ENCODE assay signal across 8 cellular contexts in genomic region chr1:161164901-161165620, GRCh38. TPM values are rescaled to one million over a fixed set of nuclear protein-coding genes. Genes with fewer than 3 reads are reported as not detected.
DNase-seq lines count a peak whose midpoint lies in the region; ATAC-seq and TF ChIP-seq lines count a peak whose summit lies in the region.

No MANE protein-coding gene starts in this region.

- H3K27ac ChIP-seq in fibroblast of lung (ENCODE audit: insufficient read depth, low read length) (peak overlapping the region; percentile 91), rectal smooth muscle tissue (ENCODE audit: low read depth, low read length) (peak overlapping the region; percentile 87)

- no peak overlapping the region for H2AFZ ChIP-seq in fibroblast of lung (ENCODE audit: low read length)

- peaks cover 12% of the 10 kb centered on the region for H3K79me2 ChIP-seq in fibroblast of lung (ENCODE audit: control insufficient read depth, insufficient read depth, low read length)

- H4K20me1 ChIP-seq in fibroblast of lung (ENCODE audit: control insufficient read depth, extremely low read depth, insufficient read depth, low read length), result no peaks in the 10 kb centered on the region

- peak overlapping the region; percentile 96 to 99 for H3K27ac Mint-ChIP-seq in T-cell

- DNase-seq in T-cell, result no peak
- DNase-seq in fibroblast of lung (ENCODE audit: low read depth in 2 of 2), result no peak
- no peak for DNase-seq in NCI-H1417 treated with DMSO at 0.1 percent for 48 hours (lab: John Stamatoyannopoulos, UW)
- no peak for DNase-seq in NCI-H524 treated with DMSO at 0.1 percent for 48 hours (lab: John Stamatoyannopoulos, UW)

- peaks cover 7% of the 10 kb centered on the region for H3K36me3 Mint-ChIP-seq in T-cell

- TF ChIP-seq CTCF in fibroblast of lung (conservative IDR thresholded peaks at IDR 0.05 in 1 of 2, IDR thresholded peaks at IDR 0.05 in 1 of 2; ENCODE audit: low read depth in 1 of 2, low read length in 2 of 2), result no peak

- H3K27me3 ChIP-seq in fibroblast of lung (ENCODE audit: control insufficient read depth, insufficient read depth, low read length) (no peaks in the 10 kb centered on the region), rectal smooth muscle tissue (ENCODE audit: control insufficient read depth, insufficient read depth, low read length) (no peaks in the 10 kb centered on the region)

- H3K4me1 ChIP-seq in fibroblast of lung (ENCODE audit: control insufficient read depth, extremely low read depth, insufficient read depth, low read length), result peaks cover 16% of the 10 kb centered on the region
- peaks cover 8% of the 10 kb centered on the region for H3K4me1 ChIP-seq in rectal smooth muscle tissue (ENCODE audit: control insufficient read depth, insufficient read depth, low read length)

- H3K4me1 Mint-ChIP-seq in T-cell, result peaks cover 55 to 70% (median 69%) of the 10 kb centered on the region in 3 donors

- H3K9ac ChIP-seq in fibroblast of lung (ENCODE audit: insufficient read depth, low read length), result peak overlapping the region; percentile 74
- no peak overlapping the region for H3K9ac ChIP-seq in rectal smooth muscle tissue (ENCODE audit: low read length)

- H3K4me3 Mint-ChIP-seq in T-cell, result peak overlapping the region; percentile 28 to 72 (median 47)

- POLR2A ChIA-PET in T-cell (lab: Charles Lee), result interaction anchor here (0.5 to 2.2 kb wide), 18 partner anchors 8 to 896 kb away, joined by 3 to 18 read pairs (median 4); partner anchors contain the start of genes B4GALT3 (in 2 of the 2), UFC1 (in 2 of the 2), NDUFS2 (in 1 of the 2) and USF1 (in 1 of the 2)

- H3K9me3 ChIP-seq in fibroblast of lung (ENCODE audit: control insufficient read depth, insufficient read depth, low read depth, low read length), result no peaks in the 10 kb centered on the region

- H3K27me3 Mint-ChIP-seq in T-cell, result no peaks in the 10 kb centered on the region

- H3K9me3 Mint-ChIP-seq in T-cell, result no peaks in the 10 kb centered on the region

- H3K36me3 ChIP-seq in fibroblast of lung (ENCODE audit: control insufficient read depth, insufficient read depth, low read length) (peaks cover 19% of the 10 kb centered on the region), rectal smooth muscle tissue (ENCODE audit: control insufficient read depth, insufficient read depth, low read length) (peaks cover 11% of the 10 kb centered on the region)

- H3K4me2 ChIP-seq in fibroblast of lung (ENCODE audit: extremely low read depth, insufficient read depth, low read length), result peak overlapping the region; percentile 100

- H3K4me3 ChIP-seq in GM08714 (ENCODE audit: low read length) (peak overlapping the region; percentile 61; the same call in 1 of the 2 replicates), fibroblast of lung (replicated peaks in 1 of 4; ENCODE audit: control extremely low read depth in 1 of 4, insufficient read depth in 1 of 4, low read depth in 3 of 4, low read length in 4 of 4) (peak overlapping the region in 3 of 4 experiments; percentile 55 to 88 (median 87)), rectal smooth muscle tissue (ENCODE audit: low read length) (peak overlapping the region; percentile 83)

- ATAC-seq in T-cell (replicated peaks in 1 of 4) (no peak), HG03135 (IDR thresholded peaks at IDR 0.05; ENCODE audit: unreplicated experiment) (no peak), GM18511 (IDR thresholded peaks at IDR 0.05; ENCODE audit: unreplicated experiment) (no peak)

- CTCF ChIA-PET in T-cell (lab: Charles Lee), result interaction anchor here (0.8 to 2.4 kb wide), 12 partner anchors 11 to 584 kb away, joined by 3 to 29 read pairs (median 8); partner anchors contain the start of genes DEDD (in 2 of the 2), B4GALT3 (in 1 of the 2), DUSP12 (in 1 of the 2) and F11R (in 1 of the 2)

RNA-seq across cellular contexts. Expression of gene PPOX, which starts 1.2 kb away (rescaled TPM):
- total RNA-seq in T-cell (10 to 100 TPM; 38.3 to 85.4 (median 69.2) TPM), fibroblast of lung (9.2 and 12.2 TPM in 2 replicates)
- polyA plus RNA-seq in fibroblast of lung, result 5.6 and 6.0 TPM in 2 replicates
- polyA plus RNA-seq in fibroblast of lung (2012), result 8.1 and 9.4 TPM in 2 replicates
- polyA minus RNA-seq in fibroblast of lung (ENCODE audit: low replicate concordance), result 7.0 and 17.6 TPM in 2 replicates

RNA-seq across cellular contexts. Expression of gene USP21, which starts 5.8 kb away (rescaled TPM):
- total RNA-seq in T-cell (10 to 100 TPM; 37.4 to 69.0 (median 59.5) TPM), fibroblast of lung (7.7 and 10.2 TPM in 2 replicates)
- 11.7 and 13.6 TPM in 2 replicates for polyA plus RNA-seq in fibroblast of lung
- polyA plus RNA-seq in fibroblast of lung (2012), result 8.7 and 13.1 TPM in 2 replicates
- polyA minus RNA-seq in fibroblast of lung (ENCODE audit: low replicate concordance), result 16.7 and 25.4 TPM in 2 replicates

RNA-seq across cellular contexts. Expression of gene UFC1, which starts 11.3 kb away (rescaled TPM):
- total RNA-seq in T-cell (100 to 1,000 TPM in 2 of 5 donors, 10 to 100 TPM in 3; 82.9 to 109 (median 93.8) TPM), fibroblast of lung (87.0 and 95.8 TPM in 2 replicates)
- 154 and 168 TPM in 2 replicates for polyA plus RNA-seq in fibroblast of lung
- 112 and 116 TPM in 2 replicates for polyA plus RNA-seq in fibroblast of lung (2012)
- 8.2 and 13.4 TPM in 2 replicates for polyA minus RNA-seq in fibroblast of lung (ENCODE audit: low replicate concordance)

RNA-seq across cellular contexts. Expression of gene B4GALT3, which starts 12.2 kb away (rescaled TPM):
- 10 to 100 TPM; 48.4 to 77.8 (median 69.3) TPM for total RNA-seq in T-cell
- 13.4 and 18.7 TPM in 2 replicates for total RNA-seq in fibroblast of lung
- 17.8 and 19.2 TPM in 2 replicates for polyA plus RNA-seq in fibroblast of lung
- polyA plus RNA-seq in fibroblast of lung (2012), result 18.9 and 19.1 TPM in 2 replicates
- 28.8 and 39.9 TPM in 2 replicates for polyA minus RNA-seq in fibroblast of lung (ENCODE audit: low replicate concordance)

RNA-seq across cellular contexts. Expression of gene DEDD, which starts 32.6 kb away (rescaled TPM):
- 10 to 100 TPM; 34.3 to 43.6 (median 40.6) TPM for total RNA-seq in T-cell
- total RNA-seq in fibroblast of lung, result 15.4 and 21.6 TPM in 2 replicates
- polyA plus RNA-seq in fibroblast of lung, result 40.0 and 40.3 TPM in 2 replicates
- polyA plus RNA-seq in fibroblast of lung (2012), result 26.9 and 28.8 TPM in 2 replicates
- 72.7 and 118 TPM in 2 replicates for polyA minus RNA-seq in fibroblast of lung (ENCODE audit: low replicate concordance)
